14 cellular contexts compared by ENCODE assay signal in genomic region chr12:17976202-17976601, GRCh38.
DNase-seq lines count a peak whose midpoint lies in the region; ATAC-seq, FAIRE-seq and TF ChIP-seq lines count a peak whose summit lies in the region.
"Had no signal": no experiment of that assay in that cellular context is flagged by ENCODE, and none has a peak within 500 bp of the region (broad histone marks: within the 10 kb centered on the region; RNA-seq: fewer than 3 reads in every experiment).

No MANE protein-coding gene starts in this region.

- TF ChIP-seq CTCF in PC-9 (conservative IDR thresholded peaks at IDR 0.05): peak; percentile 33; the same call in 1 of the 2 replicates
- no peak for TF ChIP-seq CTCF in pancreas (IDR thresholded peaks at IDR 0.05)
- TF ChIP-seq CTCF in esophagus squamous epithelium (IDR thresholded peaks at IDR 0.05): no peak

- in situ Hi-C loops in ACHN (cut with HindIII; ENCODE audit: low pct_ligation_motif_present, low pct_unique_long_range_greater_than_20kb, low sequenced_read_pairs): no loop called here

- H3K4me1 ChIP-seq in PC-9 (replicated peaks; ENCODE audit: insufficient read depth) (no peaks in the 10 kb centered on the region), pancreas (no peaks in the 10 kb centered on the region), esophagus squamous epithelium (no peaks in the 10 kb centered on the region)
- H3K4me1 ChIP-seq: sigmoid colon had no signal

- CTCF ChIA-PET in PC-9 (lab: Charles Lee): interaction anchor here (0.6 kb wide), 1 partner anchor 334 kb away, joined by 3 read pairs; no protein-coding TSS in a partner anchor

- H3K9me2 ChIP-seq in PC-9 (ENCODE audit: insufficient read depth): no peaks in the 10 kb centered on the region

- H4K20me1 ChIP-seq in PC-9 (ENCODE audit: insufficient read depth): no peaks in the 10 kb centered on the region

- no peak overlapping the region for H3K27ac ChIP-seq in PC-9
- H3K27ac ChIP-seq in pancreas: no peak overlapping the region
- H3K27ac ChIP-seq in esophagus squamous epithelium: no peak overlapping the region

- BruUV-seq in PC-9 (replicated peaks; lab: Mats Ljungman, UMichigan): no TSS peak

- POLR2A ChIA-PET in PC-9 (lab: Charles Lee; ENCODE audit: unreplicated experiment): no interaction called here

- intact Hi-C loops in PC-9 (cut with micrococcal nuclease; ENCODE audit: unreplicated experiment): no loop called here
- intact Hi-C loops in pancreas (cut with DNase I): no loop called here
- intact Hi-C loops in esophagus squamous epithelium (cut with DNase I): no loop called here

- H3K9me3 ChIP-seq in PC-9 (ENCODE audit: insufficient read depth, low read depth): no peaks in the 10 kb centered on the region
- H3K9me3 ChIP-seq in pancreas: no peaks in the 10 kb centered on the region
- no peaks in the 10 kb centered on the region for H3K9me3 ChIP-seq in esophagus squamous epithelium
- H3K9me3 ChIP-seq: sigmoid colon had no signal

- H3K27me3 ChIP-seq in PC-9 (ENCODE audit: insufficient read depth, low read depth) (no peaks in the 10 kb centered on the region), pancreas (no peaks in the 10 kb centered on the region), esophagus squamous epithelium (no peaks in the 10 kb centered on the region)
- H3K27me3 ChIP-seq: sigmoid colon had no signal

- ATAC-seq in pancreas (no peak), HG03095 (IDR thresholded peaks at IDR 0.05; ENCODE audit: unreplicated experiment) (no peak)

- TF ChIP-seq POLR2A in H54 (IDR thresholded peaks at IDR 0.05; ENCODE audit: low read depth, low read length) (no peak), esophagus squamous epithelium (IDR thresholded peaks at IDR 0.05) (no peak)

- H3K79me2 ChIP-seq in PC-9 (ENCODE audit: low read depth): no peaks in the 10 kb centered on the region

- FAIRE-seq in H54 (lab: Jason Lieb, UNC): peak; percentile 38
- no peak for FAIRE-seq in pancreas (lab: Jason Lieb, UNC)
- FAIRE-seq: GM18507, urothelium cell line had no signal

- H3K4me2 ChIP-seq in PC-9: no peak overlapping the region

- peak; percentile 21 for DNase-seq in ACHN
- no peak for DNase-seq in H54 (ENCODE audit: insufficient read length, low spot score)
- no peak for DNase-seq in PC-9
- DNase-seq in hepatic stellate cell (ENCODE audit: low spot score): peak; percentile 2
- DNase-seq in pancreas: no peak
- DNase-seq in esophagus squamous epithelium (lab: John Stamatoyannopoulos, UW): no peak
- DNase-seq in cerebellar cortex (ENCODE audit: low spot score): no peak
- DNase-seq: amygdala; CD4-positive, alpha-beta T cell; NCI-H69; sigmoid colon had no signal

- WGBS in pancreas, 2 donors: 39 to 47% methylated on average over 5 of the region's 5 CpGs
- 56 to 64% methylated on average over 5 of the region's 5 CpGs for WGBS in esophagus squamous epithelium, 2 donors

- H2AFZ ChIP-seq in PC-9: no peak overlapping the region

- H3K36me3 ChIP-seq in PC-9 (ENCODE audit: low read depth) (no peaks in the 10 kb centered on the region), pancreas (no peaks in the 10 kb centered on the region), esophagus squamous epithelium (no peaks in the 10 kb centered on the region)
- H3K36me3 ChIP-seq: sigmoid colon had no signal

- no peaks in the 10 kb centered on the region for H3F3A ChIP-seq in PC-9 (ENCODE audit: insufficient read depth, low read depth)

- H3K4me3 ChIP-seq in PC-9 (no peak overlapping the region), pancreas (no peak overlapping the region), esophagus squamous epithelium (no peak overlapping the region)
- H3K4me3 ChIP-seq: sigmoid colon had no signal

Comparison
In these comparisons a context has a peak if more than half of its experiments do, and no peak if none do; other contexts are left out.
1. DNase-seq: peak in ACHN (single experiment) and hepatic stellate cell (single experiment); none in H54 (single experiment), PC-9 (0 of 2), pancreas (0 of 6), esophagus squamous epithelium (single experiment) and cerebellar cortex (single experiment).